Comparison of ENCODE assay signal across 9 cellular contexts in the genomic region with DNA sequence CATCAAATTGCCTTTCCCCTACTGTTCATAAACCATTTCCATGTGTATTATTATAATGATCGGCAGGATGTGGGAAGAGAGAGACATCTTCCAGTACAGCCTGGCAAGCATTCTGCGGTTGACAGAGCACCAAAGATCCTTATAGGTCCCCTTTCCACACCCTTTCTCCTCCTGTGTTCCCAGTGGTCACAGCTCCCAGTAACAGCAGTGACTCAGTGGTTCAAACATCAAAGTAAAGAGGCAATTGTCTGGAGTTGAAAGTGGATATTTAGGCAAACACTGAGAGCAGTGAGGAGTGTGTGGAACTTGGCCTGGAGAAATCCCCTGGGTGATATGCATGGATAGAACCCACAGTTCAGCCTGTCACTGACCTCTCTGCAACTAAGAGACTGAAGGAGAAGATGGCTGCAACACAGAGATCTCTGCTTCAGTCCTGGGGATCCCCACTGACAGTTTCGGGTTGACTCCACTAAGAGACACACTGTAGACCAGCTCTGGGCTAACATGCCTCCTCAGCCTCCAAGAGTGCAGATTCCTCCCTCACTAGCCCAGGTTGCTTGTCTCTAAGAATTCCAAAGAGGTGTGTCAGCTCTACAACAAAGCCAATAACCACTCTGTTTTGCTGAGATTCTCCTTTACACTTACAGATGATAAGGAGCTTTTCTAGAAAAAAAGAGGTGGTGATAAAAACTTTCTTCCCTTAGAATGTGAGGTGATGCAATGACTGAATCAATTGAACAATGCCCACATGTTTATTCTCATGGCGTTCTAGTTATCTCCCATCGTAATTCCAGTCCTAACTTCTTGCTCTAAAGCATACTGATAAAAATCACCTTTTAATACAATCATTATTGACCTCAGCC.
DNase-seq lines count a peak whose midpoint lies in the region; ATAC-seq, FAIRE-seq and TF ChIP-seq lines count a peak whose summit lies in the region.
"Had no signal": no experiment of that assay in that cellular context is flagged by ENCODE, and none has a peak within 500 bp of the region (broad histone marks: within the 10 kb centered on the region; RNA-seq: fewer than 3 reads in every experiment).

No MANE protein-coding gene starts in this region.

- no peak for TF ChIP-seq EP300 in K562 (IDR thresholded peaks at IDR 0.05; ENCODE audit: low read length)

- peaks cover 19% of the 10 kb centered on the region for H3K36me3 Mint-ChIP-seq in Caco-2 (ENCODE audit: insufficient read depth, unreplicated experiment)
- no peaks in the 10 kb centered on the region for H3K36me3 Mint-ChIP-seq in mesothelial cell of epicardium
- no peaks in the 10 kb centered on the region for H3K36me3 Mint-ChIP-seq in CD8-positive, alpha-beta memory T cell

- no peak for TF ChIP-seq POLR2A in K562 (conservative IDR thresholded peaks at IDR 0.05)

- CTCF ChIA-PET in Caco-2 (lab: Charles Lee): interaction anchor here (0.6 to 1.0 kb wide), 3 partner anchors 11 to 106 kb away, joined by 3 to 5 read pairs (median 4); no protein-coding TSS in a partner anchor
- CTCF ChIA-PET in K562 (lab: Yijun Ruan, JAX; ENCODE audit: low intra/inter-chr PET ratio): no interaction called here
- CTCF ChIA-PET in CD8-positive, alpha-beta memory T cell (lab: Charles Lee): no interaction called here

- DNase-seq in Caco-2: peak; percentile 83 to 87
- DNase-seq in GM19240 (ENCODE audit: insufficient read length, low spot score): peak; percentile 48
- no peak for DNase-seq in K562 (ENCODE audit: extremely low read depth in 1 of 4, low spot score in 3 of 4)
- DNase-seq in SJCRH30: no peak
- no peak for DNase-seq in mesothelial cell of epicardium (ENCODE audit: low spot score in 2 of 2, unreplicated experiment in 2 of 2)
- no peak for DNase-seq in small intestine
- no peak for DNase-seq in CD8-positive, alpha-beta memory T cell

- H3K79me2 ChIP-seq in K562 (ENCODE audit: control insufficient read depth, insufficient read depth, low read length): no peaks in the 10 kb centered on the region

- POLR2A ChIA-PET in Caco-2 (lab: Charles Lee): interaction anchor here (0.6 to 1.4 kb wide), 4 partner anchors 35 to 113 kb away, joined by 3 to 7 read pairs (median 6); no protein-coding TSS in a partner anchor
- POLR2A ChIA-PET in K562 (lab: Yijun Ruan, JAX): no interaction called here
- POLR2A ChIA-PET in CD8-positive, alpha-beta memory T cell (lab: Charles Lee): no interaction called here

- H3K4me1 ChIP-seq in Caco-2 (peaks cover 55% of the 10 kb centered on the region), K562 (replicated peaks in 1 of 2; ENCODE audit: control insufficient read depth in 2 of 2, insufficient read depth in 2 of 2, low read length in 2 of 2) (peaks cover 7 to 20% of the 10 kb centered on the region in 2 experiments), SJCRH30 (no peaks in the 10 kb centered on the region), small intestine (ENCODE audit: control insufficient read depth in 2 of 2, insufficient read depth in 1 of 2, low read depth in 1 of 2, low read length in 1 of 2) (no peaks in the 10 kb centered on the region)
- peaks cover 51% of the 10 kb centered on the region for H3K4me1 ChIP-seq in CD8-positive, alpha-beta memory T cell (ENCODE audit: insufficient read depth, low read length)

- H3K27ac Mint-ChIP-seq in Caco-2 (ENCODE audit: unreplicated experiment) (peak overlapping the region; percentile 83), mesothelial cell of epicardium (no peak overlapping the region)
- H3K27ac Mint-ChIP-seq in CD8-positive, alpha-beta memory T cell: no peak overlapping the region

- H3K4me3 Mint-ChIP-seq in Caco-2 (ENCODE audit: unreplicated experiment): peak overlapping the region; percentile 65
- no peak overlapping the region for H3K4me3 Mint-ChIP-seq in mesothelial cell of epicardium
- H3K4me3 Mint-ChIP-seq in CD8-positive, alpha-beta memory T cell: no peak overlapping the region

- BruUV-seq in Caco-2 (replicated peaks; lab: Mats Ljungman, UMichigan): no TSS peak
- no TSS peak for BruUV-seq in K562 (replicated peaks; lab: Mats Ljungman, UMichigan)

- intact Hi-C loops in Caco-2 (cut with micrococcal nuclease; ENCODE audit: unreplicated experiment): loop anchor here (1.0 to 5.0 kb wide), 7 partner anchors 18 to 113 kb away; no protein-coding TSS in a partner anchor
- intact Hi-C loops in K562 (cut with micrococcal nuclease): loop anchor here (5.0 kb wide), 1 partner anchor 33 kb away; no protein-coding TSS in a partner anchor

- no peak for FAIRE-seq in K562 (lab: Jason Lieb, UNC)
- FAIRE-seq in small intestine (lab: Jason Lieb, UNC): no peak
- FAIRE-seq: colon had no signal

- H3K4me1 Mint-ChIP-seq in Caco-2 (ENCODE audit: low read depth, unreplicated experiment) (peaks cover 33% of the 10 kb centered on the region), mesothelial cell of epicardium (peaks cover 20% of the 10 kb centered on the region)
- H3K4me1 Mint-ChIP-seq in CD8-positive, alpha-beta memory T cell: peaks cover 11 to 23% (median 18%) of the 10 kb centered on the region in 3 donors

- no peaks in the 10 kb centered on the region for H3K27me3 Mint-ChIP-seq in Caco-2 (ENCODE audit: insufficient read depth, unreplicated experiment)
- no peaks in the 10 kb centered on the region for H3K27me3 Mint-ChIP-seq in mesothelial cell of epicardium (ENCODE audit: low read depth)
- peaks cover 0 to 4% of the 10 kb centered on the region in 2 donors for H3K27me3 Mint-ChIP-seq in CD8-positive, alpha-beta memory T cell

- no peak for TF ChIP-seq RAD21 in K562 (CRISPR knock-in tag; conservative IDR thresholded peaks at IDR 0.05 in 1 of 2, IDR thresholded peaks at IDR 0.05 in 1 of 2)

- no peak overlapping the region for H3K4me2 ChIP-seq in K562 (ENCODE audit: insufficient read depth, low read length)

- no peaks in the 10 kb centered on the region for H4K20me1 ChIP-seq in K562 (replicated peaks; ENCODE audit: control insufficient read depth, insufficient read depth, low read length)

- H2AFZ ChIP-seq in K562 (ENCODE audit: low read depth, low read length): no peak overlapping the region

- H3K27ac ChIP-seq in K562 (ENCODE audit: extremely low read depth, low read depth, low read length) (no peak overlapping the region), SJCRH30 (no peak overlapping the region), small intestine (ENCODE audit: low read depth in 1 of 2, low read length in 1 of 2) (no peak overlapping the region)
- no peak overlapping the region for H3K27ac ChIP-seq in CD8-positive, alpha-beta memory T cell (ENCODE audit: low read depth, low read length)

- no peaks in the 10 kb centered on the region for H3K27me3 ChIP-seq in Caco-2 (replicated peaks; ENCODE audit: control insufficient read depth, insufficient read depth, low read length)
- no peaks in the 10 kb centered on the region for H3K27me3 ChIP-seq in K562 (ENCODE audit: control insufficient read depth in 2 of 2, insufficient read depth in 2 of 2, low read length in 2 of 2)
- no peaks in the 10 kb centered on the region for H3K27me3 ChIP-seq in SJCRH30
- H3K27me3 ChIP-seq in small intestine (ENCODE audit: control insufficient read depth in 2 of 2, insufficient read depth in 2 of 2, low read length in 2 of 2): no peaks in the 10 kb centered on the region
- H3K27me3 ChIP-seq in CD8-positive, alpha-beta memory T cell (ENCODE audit: insufficient read depth, low read length, poor library complexity, severe bottlenecking): no peaks in the 10 kb centered on the region

- TF ChIP-seq CTCF in Caco-2 (IDR thresholded peaks at IDR 0.05; ENCODE audit: insufficient read depth in 1 of 2, low read depth in 1 of 2, low read length in 1 of 2, severe bottlenecking in 1 of 2, unreplicated experiment in 1 of 2) (no peak), K562 (IDR thresholded peaks at IDR 0.05 in 2 of 3, conservative IDR thresholded peaks at IDR 0.05 in 1 of 3; ENCODE audit: insufficient read depth in 2 of 3, low read depth in 1 of 3, low read length in 3 of 3) (no peak), mesothelial cell of epicardium (IDR thresholded peaks at IDR 0.05; ENCODE audit: unreplicated experiment) (no peak)

- H3K36me3 ChIP-seq in Caco-2 (ENCODE audit: control insufficient read depth, insufficient read depth, low read length): no peaks in the 10 kb centered on the region
- no peaks in the 10 kb centered on the region for H3K36me3 ChIP-seq in K562 (ENCODE audit: control insufficient read depth, insufficient read depth, low read length)
- no peaks in the 10 kb centered on the region for H3K36me3 ChIP-seq in SJCRH30
- H3K36me3 ChIP-seq in small intestine (ENCODE audit: control insufficient read depth in 2 of 2, insufficient read depth in 2 of 2, low read length in 2 of 2): no peaks in the 10 kb centered on the region
- no peaks in the 10 kb centered on the region for H3K36me3 ChIP-seq in CD8-positive, alpha-beta memory T cell (ENCODE audit: insufficient read depth, low read length)

- H3K9me3 Mint-ChIP-seq in Caco-2 (ENCODE audit: unreplicated experiment): peaks cover 3% of the 10 kb centered on the region
- no peaks in the 10 kb centered on the region for H3K9me3 Mint-ChIP-seq in mesothelial cell of epicardium
- H3K9me3 Mint-ChIP-seq in CD8-positive, alpha-beta memory T cell: no peaks in the 10 kb centered on the region

- H3K4me3 ChIP-seq in Caco-2 (ENCODE audit: low read depth, low read length) (no peak overlapping the region), K562 (no peak overlapping the region), SJCRH30 (no peak overlapping the region), small intestine (ENCODE audit: low read depth in 1 of 2, low read length in 2 of 2) (no peak overlapping the region)
- H3K4me3 ChIP-seq in CD8-positive, alpha-beta memory T cell (ENCODE audit: low read length): no peak overlapping the region

- ATAC-seq in HG03280 (IDR thresholded peaks at IDR 0.05; ENCODE audit: unreplicated experiment): peak; percentile 81
- ATAC-seq in K562: peak; percentile 59

- 29% methylated on average over 5 of the region's 5 CpGs for WGBS in K562 (ENCODE audit: insufficient coverage, low coverage, missing lambda C conversion rate)
- WGBS in small intestine, 3 donors: 59 to 77% (median 64%) methylated on average over 5 of the region's 5 CpGs

- no peaks in the 10 kb centered on the region for H3K9me3 ChIP-seq in Caco-2
- H3K9me3 ChIP-seq in K562 (replicated peaks; ENCODE audit: control insufficient read depth, insufficient read depth, low read depth, low read length): no peaks in the 10 kb centered on the region
- H3K9me3 ChIP-seq in SJCRH30 (replicated peaks): no peaks in the 10 kb centered on the region
- H3K9me3 ChIP-seq in small intestine (ENCODE audit: control insufficient read depth, low read depth): no peaks in the 10 kb centered on the region
- no peaks in the 10 kb centered on the region for H3K9me3 ChIP-seq in CD8-positive, alpha-beta memory T cell (ENCODE audit: low read length)

- no peaks in the 10 kb centered on the region for H3K9me1 ChIP-seq in K562 (ENCODE audit: control insufficient read depth, insufficient read depth, low read length)

- in situ Hi-C loops in K562 (cut with MboI): no loop called here

- no peak overlapping the region for H3K9ac ChIP-seq in K562 (ENCODE audit: insufficient read depth in 1 of 2, low read depth in 2 of 2, low read length in 2 of 2)

TF ChIP-seq in K562, 482 proteins besides CTCF, POLR2A, EP300 and RAD21 (continues in another document):
- peak; percentile 85 for TF ChIP-seq SOX6 (IDR thresholded peaks at IDR 0.05)
- peak; percentile 67 for TF ChIP-seq EP400 (IDR thresholded peaks at IDR 0.05)
- peak; percentile 49; the same call in 1 of the 2 replicates for TF ChIP-seq ATF7 (IDR thresholded peaks at IDR 0.05)

Comparison
In these comparisons a context has a peak if more than half of its experiments do, and no peak if none do; other contexts are left out.
1. DNase-seq: peak in Caco-2 (2 of 2) and GM19240 (single experiment); none in K562 (0 of 4), SJCRH30 (0 of 2), mesothelial cell of epicardium (0 of 2), small intestine (single experiment) and CD8-positive, alpha-beta memory T cell (0 of 5).